Comparison of ENCODE assay signal across 23 cellular contexts in genomic region chr16:83698964-83699363, GRCh38.
DNase-seq lines count a peak whose midpoint lies in the region; ATAC-seq and TF ChIP-seq lines count a peak whose summit lies in the region.
"Had no signal": no experiment of that assay in that cellular context is flagged by ENCODE, and none has a peak within 500 bp of the region (broad histone marks: within the 10 kb centered on the region; RNA-seq: fewer than 3 reads in every experiment).

No MANE protein-coding gene starts in this region.

- TF ChIP-seq EP300 in neural cell (conservative IDR thresholded peaks at IDR 0.05; ENCODE audit: poor library complexity, severe bottlenecking), result no peak

- TF ChIP-seq CTCF in fibroblast of villous mesenchyme (IDR thresholded peaks at IDR 0.05; ENCODE audit: insufficient read depth, low read depth, low read length) (no peak), neural cell (IDR thresholded peaks at IDR 0.05; ENCODE audit: poor library complexity, severe bottlenecking) (no peak), upper lobe of right lung (IDR thresholded peaks at IDR 0.05) (no peak), WERI-Rb-1 (IDR thresholded peaks at IDR 0.05; ENCODE audit: low read depth, low read length) (no peak)

- DNase-seq in HCEC 1CT (peak; percentile 17), fibroblast of villous mesenchyme (ENCODE audit: low read depth) (peak; percentile 19), upper lobe of right lung (no peak), NCI-H510A (lab: John Stamatoyannopoulos, UW) (no peak), NCI-H2029 (lab: John Stamatoyannopoulos, UW) (no peak), WERI-Rb-1 (no peak)
- DNase-seq: ACHN; BE2C; C1 segment of cervical spinal cord; CD4-positive, CD25-positive, alpha-beta regulatory T cell; CD8-positive, alpha-beta memory T cell; COR-L47; DMS 273 treated with DMSO at 0.1 percent for 48 hours; DMS53; DND-41; EL; GM23248; IMR-90 had no signal

- H3K4me3 ChIP-seq in fibroblast of villous mesenchyme (ENCODE audit: low read depth, low read length), result no peak overlapping the region
- H3K4me3 ChIP-seq in neural cell (ENCODE audit: low read length), result peak overlapping the region; percentile 35
- H3K4me3 ChIP-seq in upper lobe of right lung, result no peak overlapping the region
- H3K4me3 ChIP-seq in WERI-Rb-1 (ENCODE audit: low read depth, low read length), result no peak overlapping the region
- H3K4me3 ChIP-seq: GM12878, GM23248, HAP-1, K562 had no signal

- H3K4me1 ChIP-seq in upper lobe of right lung, result no peaks in the 10 kb centered on the region
- H3K4me1 ChIP-seq: BE2C, HAP-1 had no signal

- H3K9me3 ChIP-seq in neural cell (ENCODE audit: low read length) (no peaks in the 10 kb centered on the region), upper lobe of right lung (no peaks in the 10 kb centered on the region), WERI-Rb-1 (ENCODE audit: severe bottlenecking) (no peaks in the 10 kb centered on the region)
- H3K9me3 ChIP-seq: BE2C, HAP-1 had no signal

- H3K9me2 ChIP-seq in neural cell (ENCODE audit: insufficient read depth, low read length), result no peaks in the 10 kb centered on the region

- H3K27ac ChIP-seq in neural cell (ENCODE audit: low read length), result peak overlapping the region; percentile 65
- no peak overlapping the region for H3K27ac ChIP-seq in upper lobe of right lung
- no peak overlapping the region for H3K27ac ChIP-seq in WERI-Rb-1
- H3K27ac ChIP-seq: GM23248 had no signal

- H2AFZ ChIP-seq in neural cell (ENCODE audit: low read depth, low read length), result no peak overlapping the region
- H2AFZ ChIP-seq: GM23248 had no signal

- no peaks in the 10 kb centered on the region for H3F3A ChIP-seq in neural cell (ENCODE audit: insufficient read depth, low read length, poor library complexity, severe bottlenecking)

- H3K36me3 ChIP-seq in neural cell (ENCODE audit: insufficient read depth, low read length), result no peaks in the 10 kb centered on the region
- no peaks in the 10 kb centered on the region for H3K36me3 ChIP-seq in upper lobe of right lung
- H3K36me3 ChIP-seq in WERI-Rb-1, result no peaks in the 10 kb centered on the region
- H3K36me3 ChIP-seq: BE2C, HAP-1 had no signal

- TF ChIP-seq RAD21 in neural cell (conservative IDR thresholded peaks at IDR 0.05), result no peak

- no peaks in the 10 kb centered on the region for H4K20me1 ChIP-seq in neural cell (ENCODE audit: insufficient read depth)

- peak; percentile 24 for ATAC-seq in upper lobe of right lung
- no peak for ATAC-seq in HG02884 (IDR thresholded peaks at IDR 0.05; ENCODE audit: unreplicated experiment)
- ATAC-seq: GM12878, K562 had no signal

- H3K79me2 ChIP-seq in neural cell (replicated peaks; ENCODE audit: insufficient read depth, low read length), result no peaks in the 10 kb centered on the region

- no peak overlapping the region for H3K4me2 ChIP-seq in neural cell (ENCODE audit: low read length)

- intact Hi-C loops in upper lobe of right lung (cut with DNase I), result no loop called here

- H3K9ac ChIP-seq in neural cell (ENCODE audit: low read length), result no peak overlapping the region
- H3K9ac ChIP-seq: GM23248 had no signal

- H3K27me3 ChIP-seq in neural cell (ENCODE audit: insufficient read depth, low read depth, low read length) (peaks cover 3% of the 10 kb centered on the region), upper lobe of right lung (no peaks in the 10 kb centered on the region), WERI-Rb-1 (ENCODE audit: insufficient read depth, low read depth, severe bottlenecking) (no peaks in the 10 kb centered on the region)
- H3K27me3 ChIP-seq: BE2C had no signal

TF ChIP-seq in neural cell, 6 proteins besides CTCF, POLR2A, EP300 and RAD21:
- TF ChIP-seq EZH2 (IDR thresholded peaks at IDR 0.05; ENCODE audit: borderline replicate concordance, insufficient read depth, low read length, poor library complexity, severe bottlenecking), result no peak
- TF ChIP-seq TAF1 (IDR thresholded peaks at IDR 0.05; ENCODE audit: low read depth), result no peak
- no peak for TF ChIP-seq SMC3 (conservative IDR thresholded peaks at IDR 0.05; ENCODE audit: poor library complexity)
- TF ChIP-seq POLR2AphosphoS5 (IDR thresholded peaks at IDR 0.05), result no peak
- TF ChIP-seq REST (IDR thresholded peaks at IDR 0.05; ENCODE audit: borderline replicate concordance), result no peak
- TF ChIP-seq MXI1 (conservative IDR thresholded peaks at IDR 0.05; ENCODE audit: poor library complexity, severe bottlenecking), result no peak

Comparison
In these comparisons a context has a peak if more than half of its experiments do, and no peak if none do; other contexts are left out.
1. DNase-seq: peak in HCEC 1CT (single experiment) and fibroblast of villous mesenchyme (single experiment); none in upper lobe of right lung (single experiment), NCI-H510A (single experiment), NCI-H2029 (single experiment) and WERI-Rb-1 (single experiment).